19 cellular contexts compared by ENCODE assay signal in the genomic region with DNA sequence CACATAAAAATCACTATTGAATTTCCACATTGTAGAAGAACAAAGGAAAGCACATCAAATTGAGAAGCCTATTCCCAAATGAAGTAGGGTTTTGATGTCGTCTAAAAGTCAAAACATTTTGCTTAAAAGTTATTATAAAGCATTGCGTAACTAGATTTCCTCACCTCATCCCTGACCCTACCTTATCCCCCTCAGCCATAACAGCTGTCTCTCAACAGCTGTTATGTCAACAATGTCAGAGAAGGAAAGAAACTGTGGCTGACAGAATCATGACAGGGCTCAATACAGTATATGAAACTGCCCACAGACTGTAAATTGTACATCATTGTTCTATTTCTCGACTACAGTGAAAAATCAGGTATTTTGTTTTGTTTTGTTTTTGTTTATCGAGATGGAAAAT.
DNase-seq lines count a peak whose midpoint lies in the region; ATAC-seq, FAIRE-seq and TF ChIP-seq lines count a peak whose summit lies in the region.
"Had no signal": no experiment of that assay in that cellular context is flagged by ENCODE, and none has a peak within 500 bp of the region (broad histone marks: within the 10 kb centered on the region; RNA-seq: fewer than 3 reads in every experiment).

No MANE protein-coding gene starts in this region.

- H3F3A ChIP-seq in PC-3 (ENCODE audit: low read length, unreplicated experiment), result no peaks in the 10 kb centered on the region

- no peak for TF ChIP-seq CTCF in PC-3 (conservative IDR thresholded peaks at IDR 0.05; ENCODE audit: low read depth, low read length)
- no peak for TF ChIP-seq CTCF in epithelial cell of esophagus (IDR thresholded peaks at IDR 0.05; ENCODE audit: insufficient read depth, low read depth, low read length, missing control alignments)
- TF ChIP-seq CTCF in pancreas (IDR thresholded peaks at IDR 0.05), result no peak
- TF ChIP-seq CTCF in GM13977 (IDR thresholded peaks at IDR 0.05; ENCODE audit: extremely low read depth, insufficient read depth, missing control alignments), result no peak

- FAIRE-seq in pancreas (lab: Jason Lieb, UNC), result no peak
- FAIRE-seq: G401.6, GM12892 had no signal

- in situ Hi-C loops in GM13977 (cut with MboI; ENCODE audit: low pct_unique_long_range_greater_than_20kb, low sequenced_read_pairs, unreplicated experiment), result no loop called here

- H3K4me2 ChIP-seq in PC-3 (ENCODE audit: low read length), result no peak overlapping the region

- BruUV-seq in PC-3 (replicated peaks; lab: Mats Ljungman, UMichigan), result no TSS peak

- H3K9me3 ChIP-seq in PC-3 (ENCODE audit: low read length) (no peaks in the 10 kb centered on the region), pancreas (no peaks in the 10 kb centered on the region)
- H3K9me3 ChIP-seq: Caco-2, SJSA1 had no signal

- intact Hi-C loops in PC-3 (cut with micrococcal nuclease), result loop anchor here (5.0 kb wide), 1 partner anchor 49 kb away; no protein-coding TSS in a partner anchor
- intact Hi-C loops in pancreas (cut with DNase I), result no loop called here

- no peak overlapping the region for H2AFZ ChIP-seq in PC-3 (ENCODE audit: low read length)
- H2AFZ ChIP-seq: GM23248 had no signal

- POLR2A ChIA-PET in PC-3 (lab: Charles Lee; ENCODE audit: unreplicated experiment), result no interaction called here

- no peaks in the 10 kb centered on the region for H3K36me3 ChIP-seq in PC-3 (ENCODE audit: low read depth, low read length)
- no peaks in the 10 kb centered on the region for H3K36me3 ChIP-seq in pancreas
- H3K36me3 ChIP-seq: SJSA1 had no signal

- 91 to 96% methylated on average over 4 of the region's 4 CpGs for WGBS in pancreas, 2 donors

- H3K9me2 ChIP-seq in PC-3 (replicated peaks; ENCODE audit: low read length), result no peaks in the 10 kb centered on the region

- H3K27ac ChIP-seq in PC-3 (ENCODE audit: low read length) (no peak overlapping the region), pancreas (no peak overlapping the region)
- H3K27ac ChIP-seq: SJSA1 had no signal

- H3K27me3 ChIP-seq in PC-3 (ENCODE audit: low read length) (no peaks in the 10 kb centered on the region), pancreas (no peaks in the 10 kb centered on the region)
- H3K27me3 ChIP-seq: SJSA1 had no signal

- no peak overlapping the region for H3K4me3 ChIP-seq in PC-3 (ENCODE audit: low read length)
- H3K4me3 ChIP-seq in epithelial cell of esophagus (ENCODE audit: low read length), result no peak overlapping the region
- H3K4me3 ChIP-seq in pancreas, result no peak overlapping the region
- H3K4me3 ChIP-seq: GM23248, SJSA1 had no signal

- CTCF ChIA-PET in PC-3 (lab: Charles Lee), result no interaction called here

- no peaks in the 10 kb centered on the region for H4K20me1 ChIP-seq in PC-3 (ENCODE audit: low read length)

- DNase-seq in NCI-H82 (lab: John Stamatoyannopoulos, UW) (peak; percentile 31), NCI-H82 treated with DMSO at 0.1 percent for 48 hours (lab: John Stamatoyannopoulos, UW; ENCODE audit: unreplicated experiment) (no peak), PC-3 (peak; percentile 11), epithelial cell of esophagus (ENCODE audit: low read depth) (peak; percentile 60), pancreas (no peak), GM13977 (ENCODE audit: low spot score) (no peak)
- DNase-seq: Caco-2, DMS79 treated with DMSO at 0.1 percent for 48 hours, GM23248, HFFc6, Kasumi-1, MV-4-11, NCI-H146, RPMI8226, SW 1271 had no signal

- H3K4me1 ChIP-seq in PC-3 (ENCODE audit: insufficient read depth, low read length) (peaks cover 21% of the 10 kb centered on the region), pancreas (no peaks in the 10 kb centered on the region)
- H3K4me1 ChIP-seq: Caco-2 had no signal

- H3K79me2 ChIP-seq in PC-3 (ENCODE audit: low read length), result no peaks in the 10 kb centered on the region

- H3K9ac ChIP-seq in PC-3 (ENCODE audit: low read length), result no peak overlapping the region
- H3K9ac ChIP-seq: GM23248 had no signal

- ATAC-seq in PC-3, result no peak
- no peak for ATAC-seq in pancreas
- no peak for ATAC-seq in HG03432 (IDR thresholded peaks at IDR 0.05; ENCODE audit: unreplicated experiment)

Comparison
In these comparisons a context has a peak if more than half of its experiments do, and no peak if none do; other contexts are left out.
1. DNase-seq: peak in NCI-H82 (single experiment), PC-3 (single experiment) and epithelial cell of esophagus (single experiment); none in NCI-H82 treated with DMSO at 0.1 percent for 48 hours (single experiment), pancreas (0 of 6) and GM13977 (single experiment).